In the genomic region with DNA sequence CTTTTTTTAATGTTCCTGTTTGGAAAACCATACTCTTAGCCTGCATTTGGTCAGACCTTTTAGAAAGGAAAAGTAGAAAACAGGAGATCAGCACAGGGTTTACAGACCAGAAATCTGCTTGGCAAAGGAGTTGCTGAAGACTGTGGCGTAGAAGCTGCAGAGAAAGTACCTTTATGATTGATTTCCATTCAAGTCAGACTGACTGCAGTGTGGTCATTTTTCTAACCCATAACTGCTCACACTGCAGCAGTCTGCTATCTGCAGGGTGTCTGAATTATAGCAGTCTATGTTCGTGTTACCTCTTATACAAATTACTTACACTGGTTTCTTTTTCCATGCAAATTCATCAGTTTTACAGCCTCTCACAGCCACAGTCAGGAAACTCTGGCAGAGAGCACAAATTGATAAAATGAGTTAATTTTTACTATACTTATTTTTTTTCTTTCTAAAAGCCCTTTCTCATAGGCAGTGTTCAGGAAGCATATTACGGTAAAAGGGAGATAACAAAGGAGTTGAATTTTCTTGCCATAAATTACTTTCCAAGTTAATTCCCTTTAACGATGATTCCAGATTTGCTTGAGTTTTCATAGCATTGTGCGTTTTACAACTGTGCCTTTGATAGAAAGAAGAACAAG, we compare ENCODE assay signal across 12 cellular contexts.
"Had no signal": no experiment of that assay in that cellular context is flagged by ENCODE, and none has a peak within 500 bp of the region (broad histone marks: within the 10 kb centered on the region; RNA-seq: fewer than 3 reads in every experiment).

No MANE protein-coding gene starts in this region.

- H3K4me3 ChIP-seq: pancreas, upper lobe of left lung had no signal

- H3K36me3 ChIP-seq: pancreas, upper lobe of left lung had no signal

- DNase-seq: activated CD4-positive, alpha-beta T cell treated with anti-CD3 and anti-CD28 coated beads, Interleukin-2, amount 50 U/mL, for 1 hour; activated naive CD4-positive, alpha-beta T cell treated with anti-CD3 and anti-CD28 coated beads for 36 hours; activated naive CD8-positive, alpha-beta T cell treated with anti-CD3 and anti-CD28 coated beads, Interleukin-2, amount 50 U/mL, for 24 hours; activated T-cell treated with anti-CD3 and anti-CD28 coated beads for 4 hours; effector CD8-positive, alpha-beta T cell; foreskin keratinocyte; head of caudate nucleus; left cardiac atrium; pancreas; substantia nigra; T-helper 2 cell; upper lobe of left lung had no signal

- H3K27ac ChIP-seq: foreskin keratinocyte, upper lobe of left lung had no signal

- H3K27me3 ChIP-seq: foreskin keratinocyte, pancreas, upper lobe of left lung had no signal

- H3K9me3 ChIP-seq: pancreas, upper lobe of left lung had no signal
